Comparison of ENCODE assay signal across 19 cellular contexts in the genomic region with DNA sequence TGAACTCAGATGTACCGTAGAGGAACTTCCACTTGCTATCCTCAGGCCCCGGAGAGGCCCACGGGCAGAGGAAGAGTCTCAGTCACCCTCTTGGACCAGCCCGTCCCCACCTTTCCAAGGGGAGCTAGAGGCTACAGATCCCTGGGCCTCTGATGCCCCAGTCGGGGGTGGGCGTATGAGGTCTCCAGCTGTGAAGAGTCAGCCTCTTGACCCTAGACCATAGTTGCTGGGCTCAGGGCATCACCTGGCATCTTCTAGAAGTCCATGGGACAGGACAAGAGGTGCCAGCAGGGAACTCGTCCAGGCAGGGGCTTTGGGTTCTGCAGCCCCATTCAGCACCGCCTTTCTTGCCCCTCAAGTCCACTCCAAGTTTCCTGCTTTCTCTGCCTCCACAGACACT. TPM values are rescaled to one million over a fixed set of nuclear protein-coding genes. Genes with fewer than 3 reads are reported as not detected.
A peak's percentile ranks its signal among the peaks of the same experiment; 100 is the strongest.
DNase-seq lines count a peak whose midpoint lies in the region; ATAC-seq and TF ChIP-seq lines count a peak whose summit lies in the region.
"Had no signal": no experiment of that assay in that cellular context is flagged by ENCODE, and none has a peak within 500 bp of the region (broad histone marks: within the 10 kb centered on the region; RNA-seq: fewer than 3 reads in every experiment).

No MANE protein-coding gene starts in this region.

- H3K4me1 Mint-ChIP-seq in activated CD4-positive, alpha-beta memory T cell treated with anti-CD3 and anti-CD28 coated beads for 36 hours (ENCODE audit: low read depth), result peaks cover 13% of the 10 kb centered on the region
- H3K4me1 Mint-ChIP-seq in activated CD4-positive, alpha-beta memory T cell treated with anti-CD3 and anti-CD28 coated beads, Interleukin-2, amount 10 ng/mL, durations not matched to agents 7 days and 5 days, result peaks cover 35% of the 10 kb centered on the region
- H3K4me1 Mint-ChIP-seq in CD4-positive, alpha-beta T cell (ENCODE audit: low read depth), result peaks cover 12% of the 10 kb centered on the region
- peaks cover 10% of the 10 kb centered on the region for H3K4me1 Mint-ChIP-seq in neural progenitor cell
- H3K4me1 Mint-ChIP-seq: H9 had no signal

- H2AFZ ChIP-seq in neural progenitor cell (replicated peaks), result no peak overlapping the region
- H2AFZ ChIP-seq: PC-9 had no signal

- H3F3A ChIP-seq in neural progenitor cell (ENCODE audit: low read depth), result no peaks in the 10 kb centered on the region

- H3K9me3 Mint-ChIP-seq in activated CD4-positive, alpha-beta memory T cell treated with anti-CD3 and anti-CD28 coated beads for 36 hours, result no peaks in the 10 kb centered on the region
- no peaks in the 10 kb centered on the region for H3K9me3 Mint-ChIP-seq in activated CD4-positive, alpha-beta memory T cell treated with anti-CD3 and anti-CD28 coated beads, Interleukin-2, amount 10 ng/mL, durations not matched to agents 7 days and 5 days
- H3K9me3 Mint-ChIP-seq in CD4-positive, alpha-beta T cell, result no peaks in the 10 kb centered on the region
- H3K9me3 Mint-ChIP-seq in neural progenitor cell, result peaks cover 2% of the 10 kb centered on the region
- H3K9me3 Mint-ChIP-seq: CD14-positive monocyte had no signal

- H3K4me3 ChIP-seq in neural progenitor cell, result no peak overlapping the region
- H3K4me3 ChIP-seq: PC-9 had no signal

- POLR2A ChIA-PET in activated CD4-positive, alpha-beta memory T cell treated with anti-CD3 and anti-CD28 coated beads for 36 hours (lab: Charles Lee), result no interaction called here
- POLR2A ChIA-PET in activated CD4-positive, alpha-beta memory T cell treated with anti-CD3 and anti-CD28 coated beads, Interleukin-2, amount 10 ng/mL, durations not matched to agents 7 days and 5 days (lab: Charles Lee), result interaction anchor here (1.2 to 20.1 kb wide), 5 partner anchors 2 to 35 kb away, joined by 3 to 229 read pairs (median 11); a partner anchor contains a TSS
- POLR2A ChIA-PET in CD4-positive, alpha-beta T cell (lab: Charles Lee), result interaction anchor here (1.6 kb wide), 1 partner anchor 35 kb away, joined by 5 read pairs; no protein-coding TSS in a partner anchor

- intact Hi-C loops in activated CD4-positive, alpha-beta memory T cell treated with anti-CD3 and anti-CD28 coated beads for 36 hours (cut with micrococcal nuclease), result no loop called here
- intact Hi-C loops in CD4-positive, alpha-beta T cell (cut with DNase I, micrococcal nuclease), result loop anchor here in 1 of 2 experiments (5.0 kb wide), 1 partner anchor 34 kb away; no protein-coding TSS in a partner anchor

- no peaks in the 10 kb centered on the region for H3K79me2 ChIP-seq in neural progenitor cell (ENCODE audit: low read depth)

- H3K4me3 Mint-ChIP-seq in activated CD4-positive, alpha-beta memory T cell treated with anti-CD3 and anti-CD28 coated beads for 36 hours, result no peak overlapping the region
- H3K4me3 Mint-ChIP-seq in activated CD4-positive, alpha-beta memory T cell treated with anti-CD3 and anti-CD28 coated beads, Interleukin-2, amount 10 ng/mL, durations not matched to agents 7 days and 5 days, result no peak overlapping the region
- H3K4me3 Mint-ChIP-seq in CD4-positive, alpha-beta T cell, result no peak overlapping the region
- no peak overlapping the region for H3K4me3 Mint-ChIP-seq in neural progenitor cell
- H3K4me3 Mint-ChIP-seq: CD14-positive monocyte, H9 had no signal

- no peak overlapping the region for H3K4me2 ChIP-seq in neural progenitor cell
- H3K4me2 ChIP-seq: PC-9 had no signal

- no peaks in the 10 kb centered on the region for H3K36me3 ChIP-seq in neural progenitor cell

- DNase-seq in activated CD4-positive, alpha-beta memory T cell treated with anti-CD3 and anti-CD28 coated beads for 36 hours, result no peak
- DNase-seq in activated CD4-positive, alpha-beta memory T cell treated with anti-CD3 and anti-CD28 coated beads, Interleukin-2, amount 10 ng/mL, durations not matched to agents 7 days and 5 days, result no peak
- DNase-seq in CD4-positive, alpha-beta T cell, result no peak
- peak; percentile 12 for DNase-seq in SKM-1 (lab: John Stamatoyannopoulos, UW; ENCODE audit: unreplicated experiment)
- no peak for DNase-seq in neural progenitor cell (ENCODE audit: low spot score)
- DNase-seq in cerebellar cortex (ENCODE audit: low spot score), result no peak
- no peak for DNase-seq in GM20000 (ENCODE audit: low spot score)
- no peak for DNase-seq in H4 (ENCODE audit: low spot score)
- DNase-seq: 8988T, H9, KG1, NCI-H1417, NCI-H187, NCI-H2227 treated with DMSO at 0.1 percent for 48 hours, NCI-H524, PC-9 had no signal

- H3K4me1 ChIP-seq in neural progenitor cell, result no peaks in the 10 kb centered on the region

- peak overlapping the region; percentile 60 for H3K27ac Mint-ChIP-seq in activated CD4-positive, alpha-beta memory T cell treated with anti-CD3 and anti-CD28 coated beads for 36 hours
- H3K27ac Mint-ChIP-seq in activated CD4-positive, alpha-beta memory T cell treated with anti-CD3 and anti-CD28 coated beads, Interleukin-2, amount 10 ng/mL, durations not matched to agents 7 days and 5 days, result no peak overlapping the region
- peak overlapping the region; percentile 33 for H3K27ac Mint-ChIP-seq in CD4-positive, alpha-beta T cell
- peak overlapping the region; percentile 24 for H3K27ac Mint-ChIP-seq in neural progenitor cell
- H3K27ac Mint-ChIP-seq: H9 had no signal

- no peaks in the 10 kb centered on the region for H3K27me3 ChIP-seq in CD4-positive, alpha-beta T cell (ENCODE audit: control insufficient read depth, insufficient read depth, low read length)
- no peaks in the 10 kb centered on the region for H3K27me3 ChIP-seq in neural progenitor cell

- H3K9ac ChIP-seq in neural progenitor cell, result no peak overlapping the region

- H4K20me1 ChIP-seq in neural progenitor cell (ENCODE audit: low read depth), result no peaks in the 10 kb centered on the region

- TF ChIP-seq CTCF in CD4-positive, alpha-beta T cell (IDR thresholded peaks at IDR 0.05), result no peak
- TF ChIP-seq CTCF in neural progenitor cell (IDR thresholded peaks at IDR 0.05), result no peak
- TF ChIP-seq CTCF in GM20000 (IDR thresholded peaks at IDR 0.05; ENCODE audit: extremely low read depth, missing control alignments), result no peak

- H3K27ac ChIP-seq in CD4-positive, alpha-beta T cell (ENCODE audit: low read depth, low read length), result no peak overlapping the region
- H3K27ac ChIP-seq in neural progenitor cell, result no peak overlapping the region
- H3K27ac ChIP-seq: PC-9, RWPE1 had no signal

- ATAC-seq in CD4-positive, alpha-beta T cell (ENCODE audit: poor library complexity), result no peak

- no peaks in the 10 kb centered on the region for H3K27me3 Mint-ChIP-seq in activated CD4-positive, alpha-beta memory T cell treated with anti-CD3 and anti-CD28 coated beads for 36 hours
- H3K27me3 Mint-ChIP-seq in activated CD4-positive, alpha-beta memory T cell treated with anti-CD3 and anti-CD28 coated beads, Interleukin-2, amount 10 ng/mL, durations not matched to agents 7 days and 5 days, result no peaks in the 10 kb centered on the region
- H3K27me3 Mint-ChIP-seq in CD4-positive, alpha-beta T cell, result no peaks in the 10 kb centered on the region
- peaks cover 7% of the 10 kb centered on the region for H3K27me3 Mint-ChIP-seq in neural progenitor cell (ENCODE audit: insufficient read depth, low read depth)

- H3K36me3 Mint-ChIP-seq in activated CD4-positive, alpha-beta memory T cell treated with anti-CD3 and anti-CD28 coated beads for 36 hours, result peaks cover 38% of the 10 kb centered on the region
- peaks cover 74% of the 10 kb centered on the region for H3K36me3 Mint-ChIP-seq in activated CD4-positive, alpha-beta memory T cell treated with anti-CD3 and anti-CD28 coated beads, Interleukin-2, amount 10 ng/mL, durations not matched to agents 7 days and 5 days (ENCODE audit: low read depth)
- peaks cover 80% of the 10 kb centered on the region for H3K36me3 Mint-ChIP-seq in CD4-positive, alpha-beta T cell (ENCODE audit: low read depth)
- H3K36me3 Mint-ChIP-seq in neural progenitor cell, result peaks cover 2% of the 10 kb centered on the region

- CTCF ChIA-PET in activated CD4-positive, alpha-beta memory T cell treated with anti-CD3 and anti-CD28 coated beads for 36 hours (lab: Charles Lee), result no interaction called here
- CTCF ChIA-PET in activated CD4-positive, alpha-beta memory T cell treated with anti-CD3 and anti-CD28 coated beads, Interleukin-2, amount 10 ng/mL, durations not matched to agents 7 days and 5 days (lab: Charles Lee), result no interaction called here
- CTCF ChIA-PET in CD4-positive, alpha-beta T cell (lab: Charles Lee), result no interaction called here

- H3K9me3 ChIP-seq in CD4-positive, alpha-beta T cell (ENCODE audit: control insufficient read depth, low read length), result no peaks in the 10 kb centered on the region
- H3K9me3 ChIP-seq in neural progenitor cell (ENCODE audit: low read depth), result no peaks in the 10 kb centered on the region

RNA-seq across cellular contexts. Expression of a gene that starts 11.6 kb away (rescaled TPM):
- total RNA-seq in activated CD4-positive, alpha-beta memory T cell treated with anti-CD3 and anti-CD28 coated beads for 36 hours, result 100 to 1,000 TPM; 126 to 133 TPM
- 100 to 1,000 TPM; 229 to 245 TPM for total RNA-seq in activated CD4-positive, alpha-beta memory T cell treated with anti-CD3 and anti-CD28 coated beads, Interleukin-2, amount 10 ng/mL, durations not matched to agents 7 days and 5 days
- total RNA-seq in CD4-positive, alpha-beta T cell, result 10 to 100 TPM; 69.0 to 70.8 TPM
- total RNA-seq in neural progenitor cell (ENCODE audit: low replicate concordance), result not detected in 2 replicates
- total RNA-seq in H4 (2014; rRNA removed; shearing (Covaris generic)), result not detected in 2 replicates
- total RNA-seq: H9, HT-29, PC-9 had no signal

RNA-seq across cellular contexts. Expression of a gene that starts 52.4 kb away (rescaled TPM):
- total RNA-seq in activated CD4-positive, alpha-beta memory T cell treated with anti-CD3 and anti-CD28 coated beads for 36 hours, result 10 to 100 TPM in 1 of 2 experiments, 1 to 10 TPM in 1; 9.0 to 11.0 TPM
- total RNA-seq in activated CD4-positive, alpha-beta memory T cell treated with anti-CD3 and anti-CD28 coated beads, Interleukin-2, amount 10 ng/mL, durations not matched to agents 7 days and 5 days, result 1 to 10 TPM; 5.8 to 7.5 TPM
- 1 to 10 TPM; 3.0 to 4.1 TPM for total RNA-seq in CD4-positive, alpha-beta T cell
- 33.1 and 34.2 TPM in 2 replicates for total RNA-seq in neural progenitor cell (ENCODE audit: low replicate concordance)
- 16.0 and 24.5 TPM in 2 replicates for total RNA-seq in H4 (2014; rRNA removed; shearing (Covaris generic))

RNA-seq across cellular contexts. Expression of a gene that starts 52.6 kb away (rescaled TPM):
- under 1 TPM; 0.80 to 0.93 TPM for total RNA-seq in activated CD4-positive, alpha-beta memory T cell treated with anti-CD3 and anti-CD28 coated beads for 36 hours
- total RNA-seq in activated CD4-positive, alpha-beta memory T cell treated with anti-CD3 and anti-CD28 coated beads, Interleukin-2, amount 10 ng/mL, durations not matched to agents 7 days and 5 days, result 1 to 10 TPM; 1.7 to 2.1 TPM
- under 1 TPM; 0.16 to 0.17 TPM for total RNA-seq in CD4-positive, alpha-beta T cell
- 0.19 and 1.7 TPM in 2 replicates for total RNA-seq in neural progenitor cell (ENCODE audit: low replicate concordance)
- total RNA-seq in H4 (2014; rRNA removed; shearing (Covaris generic)), result 0.12 TPM in 1 of 2 replicates, not detected in the other
- total RNA-seq: HT-29, PC-9 had no signal

Comparison
In these comparisons a context has a peak if more than half of its experiments do, and no peak if none do; other contexts are left out.
1. RNA of a gene that starts 11.6 kb away (total RNA-seq): 229 to 245 TPM in activated CD4-positive, alpha-beta memory T cell treated with anti-CD3 and anti-CD28 coated beads, Interleukin-2, amount 10 ng/mL, durations not matched to agents 7 days and 5 days, 126 to 133 TPM in activated CD4-positive, alpha-beta memory T cell treated with anti-CD3 and anti-CD28 coated beads for 36 hours and 69.0 to 70.8 TPM in CD4-positive, alpha-beta T cell; not detected in neural progenitor cell and not detected in H4; every median in the first group is over 10 times any median in the second.